In genomic region chr4:13653356-13653755, GRCh38 we compare ENCODE assay signal across 13 cellular contexts. TPM values are rescaled to one million over a fixed set of nuclear protein-coding genes. Genes with fewer than 3 reads are reported as not detected.
DNase-seq lines count a peak whose midpoint lies in the region; ATAC-seq, FAIRE-seq and TF ChIP-seq lines count a peak whose summit lies in the region.
"Had no signal": no experiment of that assay in that cellular context is flagged by ENCODE, and none has a peak within 500 bp of the region (broad histone marks: within the 10 kb centered on the region; RNA-seq: fewer than 3 reads in every experiment).

No MANE protein-coding gene starts in this region.

- no peak for ATAC-seq in activated naive CD4-positive, alpha-beta T cell treated with anti-CD3 and anti-CD28 coated beads, Interleukin-2, amount 50 U/mL, for 72 hours

- H4K20me1 ChIP-seq in OCI-LY3 (ENCODE audit: insufficient read depth, low read length) (no peaks in the 10 kb centered on the region), keratinocyte (ENCODE audit: control insufficient read depth, extremely low read depth, insufficient read depth, low read length) (no peaks in the 10 kb centered on the region), osteoblast (ENCODE audit: insufficient read depth, low read length) (no peaks in the 10 kb centered on the region)

- no peaks in the 10 kb centered on the region for H3K9me1 ChIP-seq in keratinocyte (ENCODE audit: control insufficient read depth, extremely low read depth, insufficient read depth, low read length)

- no peaks in the 10 kb centered on the region for H3K79me2 ChIP-seq in OCI-LY3 (ENCODE audit: low read length)
- H3K79me2 ChIP-seq in keratinocyte (ENCODE audit: control insufficient read depth, insufficient read depth, low read length): no peaks in the 10 kb centered on the region
- H3K79me2 ChIP-seq in osteoblast (ENCODE audit: insufficient read depth, low read length): no peaks in the 10 kb centered on the region

- H3K9ac ChIP-seq in OCI-LY3 (ENCODE audit: low read length) (no peak overlapping the region), keratinocyte (ENCODE audit: control insufficient read depth, extremely low read depth, insufficient read depth, low read length) (no peak overlapping the region)

- H3K9me3 ChIP-seq in OCI-LY3 (ENCODE audit: insufficient read depth, low read length): no peaks in the 10 kb centered on the region
- no peaks in the 10 kb centered on the region for H3K9me3 ChIP-seq in keratinocyte (ENCODE audit: control insufficient read depth, low read depth, low read length)
- H3K9me3 ChIP-seq in osteoblast (ENCODE audit: low read depth, low read length): no peaks in the 10 kb centered on the region

- H3K36me3 ChIP-seq in OCI-LY3 (replicated peaks; ENCODE audit: low read depth, low read length) (no peaks in the 10 kb centered on the region), keratinocyte (ENCODE audit: control insufficient read depth in 2 of 2, extremely low read depth in 1 of 2, insufficient read depth in 2 of 2, low read length in 2 of 2) (no peaks in the 10 kb centered on the region), osteoblast (ENCODE audit: insufficient read depth, low read length) (no peaks in the 10 kb centered on the region)

- TF ChIP-seq CTCF in OCI-LY3 (IDR thresholded peaks at IDR 0.05; ENCODE audit: low read depth, low read length): no peak
- TF ChIP-seq CTCF in keratinocyte (optimal IDR thresholded peaks at IDR 0.05 in 1 of 3, IDR thresholded peaks at IDR 0.05 in 1 of 3, conservative IDR thresholded peaks at IDR 0.05 in 1 of 3; ENCODE audit: extremely low read depth in 1 of 3, insufficient read depth in 2 of 3, low read length in 3 of 3): no peak
- no peak for TF ChIP-seq CTCF in osteoblast (IDR thresholded peaks at IDR 0.05; ENCODE audit: extremely low read depth, low read depth, low read length)

- H3K4me2 ChIP-seq in OCI-LY3 (ENCODE audit: low read length): no peak overlapping the region
- H3K4me2 ChIP-seq in keratinocyte (ENCODE audit: control insufficient read depth, extremely low read depth, insufficient read depth, low read depth, low read length): no peak overlapping the region
- H3K4me2 ChIP-seq in osteoblast (ENCODE audit: insufficient read depth, low read length): peak overlapping the region; percentile 92

- DNase-seq in ELF-1 (ENCODE audit: low read depth, low spot score) (peak; percentile 22), keratinocyte (ENCODE audit: low read depth, low spot score) (no peak), osteoblast (ENCODE audit: insufficient read length, low spot score, missing footprints) (no peak), NAMALWA (ENCODE audit: low spot score) (no peak), COLO668 (lab: John Stamatoyannopoulos, UW; ENCODE audit: unreplicated experiment) (no peak)
- DNase-seq in activated naive CD4-positive, alpha-beta T cell treated with anti-CD3 and anti-CD28 coated beads, Interleukin-2, amount 50 U/mL, for 72 hours (ENCODE audit: low spot score in 2 of 2): no peak
- DNase-seq: NCI-H2171 had no signal

- no peaks in the 10 kb centered on the region for H3K9me3 Mint-ChIP-seq in activated naive CD4-positive, alpha-beta T cell treated with anti-CD3 and anti-CD28 coated beads, Interleukin-2, amount 50 U/mL, for 72 hours
- H3K9me3 Mint-ChIP-seq: CD8-positive, alpha-beta memory T cell; HFFc6 had no signal

- no peaks in the 10 kb centered on the region for H3K36me3 Mint-ChIP-seq in activated naive CD4-positive, alpha-beta T cell treated with anti-CD3 and anti-CD28 coated beads, Interleukin-2, amount 50 U/mL, for 72 hours
- H3K36me3 Mint-ChIP-seq: CD8-positive, alpha-beta memory T cell had no signal

- H3K4me3 ChIP-seq in OCI-LY3 (ENCODE audit: low read length): no peak overlapping the region
- H3K4me3 ChIP-seq in keratinocyte (ENCODE audit: control insufficient read depth in 2 of 3, extremely low read depth in 1 of 3, insufficient read depth in 2 of 3, low read depth in 1 of 3, low read length in 3 of 3): no peak overlapping the region
- H3K4me3 ChIP-seq in osteoblast (ENCODE audit: insufficient read depth, low read length): no peak overlapping the region
- H3K4me3 ChIP-seq: K562 had no signal

- FAIRE-seq in keratinocyte (lab: Jason Lieb, UNC): peak; percentile 9
- FAIRE-seq: HepG2 had no signal

- peak overlapping the region; percentile 86; the same call in 1 of the 2 replicates for H2AFZ ChIP-seq in OCI-LY3 (ENCODE audit: low read depth, low read length)
- no peak overlapping the region for H2AFZ ChIP-seq in keratinocyte (ENCODE audit: control insufficient read depth, low read length)
- H2AFZ ChIP-seq in osteoblast (ENCODE audit: low read length): peak overlapping the region; percentile 36

- peaks cover 13% of the 10 kb centered on the region for H3K4me1 ChIP-seq in OCI-LY3 (ENCODE audit: low read length)
- peaks cover 7% of the 10 kb centered on the region for H3K4me1 ChIP-seq in keratinocyte (ENCODE audit: control insufficient read depth, extremely low read depth, insufficient read depth, low read length)
- H3K4me1 ChIP-seq in osteoblast (ENCODE audit: insufficient read depth, low read length): peaks cover 12% of the 10 kb centered on the region

- no peak overlapping the region for H3K27ac Mint-ChIP-seq in activated naive CD4-positive, alpha-beta T cell treated with anti-CD3 and anti-CD28 coated beads, Interleukin-2, amount 50 U/mL, for 72 hours
- H3K27ac Mint-ChIP-seq: CD8-positive, alpha-beta memory T cell had no signal

- H3K27me3 ChIP-seq in OCI-LY3 (ENCODE audit: low read depth, low read length) (peaks cover 10% of the 10 kb centered on the region; the same call in 1 of the 2 replicates), keratinocyte (ENCODE audit: control insufficient read depth, extremely low read depth, insufficient read depth, low read length) (no peaks in the 10 kb centered on the region), osteoblast (ENCODE audit: insufficient read depth, low read length) (no peaks in the 10 kb centered on the region)

- dilution Hi-C loops in keratinocyte (cut with MboI; ENCODE audit: extremely low pct_ligation_motif_present, low sequenced_read_pairs): no loop called here

- H3K27ac ChIP-seq in OCI-LY3 (ENCODE audit: low read length) (no peak overlapping the region), keratinocyte (ENCODE audit: control insufficient read depth, insufficient read depth, low read length) (no peak overlapping the region), osteoblast (ENCODE audit: low read depth, low read length) (peak overlapping the region; percentile 38)
- H3K27ac ChIP-seq: C4-2B had no signal

RNA-seq across cellular contexts. Expression of gene BOD1L1, which starts 25.8 kb away (rescaled TPM):
- 14.3 to 20.6 TPM (median 17.8 TPM) in 3 replicates for polyA plus RNA-seq in keratinocyte
- polyA plus RNA-seq in keratinocyte (2011; ENCODE audit: low read depth): 61.6 TPM
- polyA plus RNA-seq in keratinocyte (2011; cell fraction: cytosol; rRNA removed): 9.0 and 14.1 TPM in 2 replicates
- 39.9 and 52.6 TPM in 2 replicates for polyA plus RNA-seq in keratinocyte (2011; cell fraction: nucleus; rRNA removed)
- 19.4 and 21.0 TPM in 2 replicates for polyA plus RNA-seq in keratinocyte (2012; ENCODE audit: low replicate concordance)
- 7.6 to 30.7 TPM (median 14.7 TPM) in 3 replicates for polyA minus RNA-seq in keratinocyte
- polyA minus RNA-seq in keratinocyte (2011; cell fraction: cytosol; rRNA and poly(A)+ RNA removed): 9.0 TPM
- polyA minus RNA-seq in keratinocyte (2011; cell fraction: nucleus; rRNA and poly(A)+ RNA removed): 23.8 and 49.0 TPM in 2 replicates
- total RNA-seq in osteoblast: 27.5 and 31.8 TPM in 2 replicates
- total RNA-seq in activated naive CD4-positive, alpha-beta T cell treated with anti-CD3 and anti-CD28 coated beads, Interleukin-2, amount 50 U/mL, for 72 hours: 10 to 100 TPM; 36.6 to 36.8 TPM
